In genomic region chr10:91923371-91924211, GRCh38 we compare ENCODE assay signal across 8 cellular contexts. TPM values are rescaled to one million over a fixed set of nuclear protein-coding genes. Genes with fewer than 3 reads are reported as not detected.
DNase-seq lines count a peak whose midpoint lies in the region; ATAC-seq, FAIRE-seq and TF ChIP-seq lines count a peak whose summit lies in the region.

Gene BTAF1, plus strand, starts transcription at chr10:91923770. Its CDS starts 307 bp downstream, at chr10:91924077.

- peak; percentile 78 to 91 (median 86) for TF ChIP-seq POLR2A in body of pancreas (IDR thresholded peaks at IDR 0.05)
- TF ChIP-seq POLR2A in gastrocnemius medialis (IDR thresholded peaks at IDR 0.05): peak; percentile 91 to 92

- DNase-seq in NCI-H187 (lab: John Stamatoyannopoulos, UW) (peak; percentile 39 to 61), NCI-H187 treated with DMSO at 0.1 percent for 48 hours (lab: John Stamatoyannopoulos, UW) (no peak), NCI-H2081 (lab: John Stamatoyannopoulos, UW) (peak; percentile 86 to 91), body of pancreas (peak; percentile 90 to 94 (median 92)), iPS DF 4.7 (ENCODE audit: extremely low read depth, low spot score) (peak; percentile 80), gastrocnemius medialis (peak; percentile 81 to 85)

- H3K4me3 ChIP-seq in body of pancreas: peak within 1 kb of the TSS; percentile 60 to 76
- H3K4me3 ChIP-seq in gastrocnemius medialis: peak within 1 kb of the TSS; percentile 67 to 84 (median 77)

- WGBS in body of pancreas, 2 donors: 0% methylated on average over 5 to 65 of the region's 65 CpGs

- H3K27ac ChIP-seq in body of pancreas (peak within 1 kb of the TSS; percentile 87 to 95 (median 93)), gastrocnemius medialis (peak within 1 kb of the TSS; percentile 90 to 96 (median 94))

- peaks cover 29% of the 10 kb centered on the region for H3K4me1 ChIP-seq in body of pancreas
- H3K4me1 ChIP-seq in gastrocnemius medialis: peaks cover 21 to 31% of the 10 kb centered on the region in 2 donors

- no peaks in the 10 kb centered on the region for H3K36me3 ChIP-seq in body of pancreas (replicated peaks in 1 of 2; ENCODE audit: insufficient read depth in 1 of 2, low read depth in 2 of 2)
- no peaks in the 10 kb centered on the region for H3K36me3 ChIP-seq in gastrocnemius medialis

- peak; percentile 68 for FAIRE-seq in TTC549 (lab: Jason Lieb, UNC)

- no peak for TF ChIP-seq CTCF in body of pancreas (IDR thresholded peaks at IDR 0.05)
- TF ChIP-seq CTCF in gastrocnemius medialis (IDR thresholded peaks at IDR 0.05 in 4 of 5, conservative IDR thresholded peaks at IDR 0.05 in 1 of 5): peak in 2 of 5 experiments; percentile 10 to 14

- intact Hi-C loops in body of pancreas (cut with DNase I) (no loop called here), gastrocnemius medialis (cut with DNase I; ENCODE audit: low total_unique reads) (loop anchor here (1.0 to 2.0 kb wide), 3 partner anchors 15 to 368 kb away; partner anchors contain the start of genes CPEB3, FGFBP3, MARCHF5 and TNKS2)

- H3K27me3 ChIP-seq in body of pancreas: no peaks in the 10 kb centered on the region
- no peaks in the 10 kb centered on the region for H3K27me3 ChIP-seq in gastrocnemius medialis

- H3K9me3 ChIP-seq in body of pancreas: peaks cover 0 to 5% (median 0%) of the 10 kb centered on the region in 3 donors
- no peaks in the 10 kb centered on the region for H3K9me3 ChIP-seq in gastrocnemius medialis

- peak; percentile 95 for ATAC-seq in HG02973 (IDR thresholded peaks at IDR 0.05; ENCODE audit: unreplicated experiment)
- peak; percentile 97 for ATAC-seq in body of pancreas
- peak; percentile 98 to 99 for ATAC-seq in gastrocnemius medialis

- in situ Hi-C loops in gastrocnemius medialis (cut with MboI; ENCODE audit: low sequenced_read_pairs in 4 of 4): no loop called here

RNA-seq across cellular contexts. Expression of gene BTAF1, which starts in this region (rescaled TPM):
- total RNA-seq in body of pancreas (10 to 100 TPM; 30.0 to 39.7 TPM), gastrocnemius medialis (10 to 100 TPM; 10.5 to 23.7 (median 11.3) TPM)
